ENCODE assay signal across 17 cellular contexts in the genomic region with DNA sequence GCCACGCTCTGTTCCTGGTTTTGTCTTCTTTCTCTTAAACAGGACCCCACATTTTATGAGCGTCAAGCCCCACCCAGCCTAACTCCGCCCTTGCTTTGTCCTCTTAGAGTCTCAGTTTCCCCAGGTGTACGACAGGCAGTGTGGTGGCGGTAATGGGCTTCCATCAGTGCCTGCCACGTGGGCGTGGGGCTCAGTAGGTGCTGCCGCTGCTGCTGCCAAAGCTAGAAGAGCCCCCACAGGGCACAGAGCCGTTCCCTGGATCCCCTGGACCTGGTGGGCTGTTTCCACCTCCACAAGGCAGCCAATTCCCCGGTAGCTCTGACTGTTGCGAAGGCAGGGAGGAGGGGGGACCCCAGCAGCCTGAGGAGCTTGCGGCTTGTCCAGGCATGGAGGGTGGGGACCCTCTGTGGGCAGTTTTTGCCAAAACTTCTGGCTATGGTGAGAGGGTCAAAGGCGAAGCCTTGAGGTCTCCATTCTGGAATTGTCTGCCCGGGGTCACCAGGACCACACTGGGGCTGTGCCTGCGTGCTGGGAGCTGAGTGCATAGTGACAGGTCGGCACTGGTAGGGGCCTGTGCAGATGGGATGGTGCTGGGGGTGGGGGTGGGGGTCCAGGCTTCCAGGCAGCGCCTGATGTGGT. TPM values are rescaled to one million over a fixed set of nuclear protein-coding genes. Genes with fewer than 3 reads are reported as not detected.
DNase-seq lines count a peak whose midpoint lies in the region; ATAC-seq and TF ChIP-seq lines count a peak whose summit lies in the region.
"Had no signal": no experiment of that assay in that cellular context is flagged by ENCODE, and none has a peak within 500 bp of the region (broad histone marks: within the 10 kb centered on the region; RNA-seq: fewer than 3 reads in every experiment).

No MANE protein-coding gene starts in this region.

- H3K4me3 ChIP-seq in upper lobe of right lung = no peak overlapping the region

- H3K27me3 Mint-ChIP-seq in immature natural killer cell (ENCODE audit: low read depth in 3 of 3) = peaks cover 0 to 13% (median 5%) of the 10 kb centered on the region in 3 donors

- peak overlapping the region in 4 of 5 donors; percentile 8 to 73 (median 66) for H3K4me3 Mint-ChIP-seq in immature natural killer cell

- H3K4me1 ChIP-seq in upper lobe of right lung = peaks cover 4% of the 10 kb centered on the region

- intact Hi-C loops in upper lobe of right lung (cut with DNase I) = no loop called here

- H3K27me3 ChIP-seq in upper lobe of right lung = no peaks in the 10 kb centered on the region

- DNase-seq in stimulated activated CD4-positive, alpha-beta T cell treated with anti-CD3 and anti-CD28 coated beads, Interleukin-15, amount 100 ng/mL, for 24 hours = peak; percentile 27
- no peak for DNase-seq in stimulated activated CD4-positive, alpha-beta T cell treated with anti-CD3 and anti-CD28 coated beads, Interleukin-4, amount 100 ng/mL, for 4 hours
- peak; percentile 69 for DNase-seq in activated CD8-positive, alpha-beta memory T cell treated with anti-CD3 and anti-CD28 coated beads, Interleukin-2, amount 50 U/mL, for 48 hours
- DNase-seq in immature natural killer cell (no peak), upper lobe of right lung (no peak), NK-92 (lab: John Stamatoyannopoulos, UW; ENCODE audit: unreplicated experiment) (no peak), cerebellar nuclear complex (lab: John Stamatoyannopoulos, UW) (no peak)
- DNase-seq: DMS153, NCI-H2081 treated with DMSO at 0.1 percent for 48 hours, NCI-H526 treated with DMSO at 0.1 percent for 48 hours, RPMI8226 had no signal

- ATAC-seq in upper lobe of right lung = no peak
- ATAC-seq in HG02588 (IDR thresholded peaks at IDR 0.05; ENCODE audit: unreplicated experiment) = no peak

- H3K36me3 ChIP-seq in upper lobe of right lung = no peaks in the 10 kb centered on the region

- H3K9me3 Mint-ChIP-seq in immature natural killer cell = no peaks in the 10 kb centered on the region

- peaks cover 30 to 31% of the 10 kb centered on the region in 2 donors for H3K4me1 Mint-ChIP-seq in immature natural killer cell

- TF ChIP-seq CTCF in upper lobe of right lung (IDR thresholded peaks at IDR 0.05) = no peak

- H3K27ac ChIP-seq in upper lobe of right lung = peak overlapping the region; percentile 37

- H3K36me3 Mint-ChIP-seq in immature natural killer cell = no peaks in the 10 kb centered on the region

- H3K9me3 ChIP-seq in upper lobe of right lung = no peaks in the 10 kb centered on the region

- H3K27ac Mint-ChIP-seq in immature natural killer cell = peak overlapping the region in 5 of 6 donors; percentile 6 to 95 (median 75)

RNA-seq across cellular contexts. Expression of gene SLC7A5, which starts 27.7 kb away (rescaled TPM):
- 1 to 10 TPM; 2.6 to 7.3 (median 4.2) TPM for polyA plus RNA-seq in immature natural killer cell
- total RNA-seq in upper lobe of right lung = 13.5 TPM

RNA-seq across cellular contexts. Expression of gene CA5A, which starts 39.3 kb away (rescaled TPM):
- not detected for polyA plus RNA-seq in immature natural killer cell
- total RNA-seq in upper lobe of right lung = not detected
- total RNA-seq: cardiac septum; frontal cortex; lung microvascular endothelial cell; T-helper 1 cell treated with Interleukin-12 subunit alpha and Interleukin-12 subunit beta and Interleukin-4 antibody, amounts not matched to agents 30 ng/mL and 1 ng/mL, for 36 hours; urinary bladder had no signal
- polyA plus RNA-seq: urinary bladder had no signal

RNA-seq across cellular contexts. Expression of gene BANP, which starts 54.2 kb away (rescaled TPM):
- polyA plus RNA-seq in immature natural killer cell = 10 to 100 TPM in 2 of 3 donors, 1 to 10 TPM in 1; 6.3 to 19.4 (median 10.2) TPM
- total RNA-seq in upper lobe of right lung = 20.6 TPM

Comparison
In these comparisons a context has a peak if more than half of its experiments do, and no peak if none do; other contexts are left out.
1. DNase-seq: peak in stimulated activated CD4-positive, alpha-beta T cell treated with anti-CD3 and anti-CD28 coated beads, Interleukin-15, amount 100 ng/mL, for 24 hours (single experiment) and activated CD8-positive, alpha-beta memory T cell treated with anti-CD3 and anti-CD28 coated beads, Interleukin-2, amount 50 U/mL, for 48 hours (single experiment); none in stimulated activated CD4-positive, alpha-beta T cell treated with anti-CD3 and anti-CD28 coated beads, Interleukin-4, amount 100 ng/mL, for 4 hours (0 of 2), immature natural killer cell (0 of 3), upper lobe of right lung (single experiment), NK-92 (single experiment) and cerebellar nuclear complex (0 of 2).